20 cellular contexts compared by ENCODE assay signal in the genomic region with DNA sequence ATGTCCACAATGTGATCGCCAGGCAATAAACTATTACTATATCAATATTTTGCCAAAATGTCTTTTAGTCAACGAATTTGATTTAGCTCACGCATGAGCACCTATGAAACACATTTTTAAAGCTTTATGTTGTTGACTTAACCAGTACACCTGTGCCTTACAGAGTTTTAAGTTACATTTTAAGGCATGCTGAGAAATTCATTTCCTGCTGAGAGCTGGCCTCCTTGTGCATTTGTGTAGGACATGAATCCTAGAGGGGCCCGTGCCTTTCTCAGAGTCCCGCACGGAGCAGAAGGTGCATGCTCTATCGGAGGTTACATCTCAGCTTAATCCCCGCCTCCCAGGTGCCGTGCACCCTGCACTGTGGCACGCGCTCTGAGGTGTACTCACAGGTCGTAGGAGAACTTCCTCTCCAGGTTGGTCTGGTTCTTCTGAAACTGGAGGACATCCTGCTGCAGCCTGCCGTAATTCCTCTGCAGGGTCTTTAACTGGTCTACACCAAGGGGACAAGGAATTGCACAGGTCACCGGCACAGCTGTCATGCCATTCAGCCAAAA. TPM values are rescaled to one million over a fixed set of nuclear protein-coding genes. Genes with fewer than 3 reads are reported as not detected.
DNase-seq lines count a peak whose midpoint lies in the region; ATAC-seq and TF ChIP-seq lines count a peak whose summit lies in the region.
"Had no signal": no experiment of that assay in that cellular context is flagged by ENCODE, and none has a peak within 500 bp of the region (broad histone marks: within the 10 kb centered on the region; RNA-seq: fewer than 3 reads in every experiment).

No MANE protein-coding gene starts in this region.

- no peak overlapping the region for H3K4me2 ChIP-seq in PC-3 (ENCODE audit: low read length)
- H3K4me2 ChIP-seq: A549 had no signal

- H3K4me3 ChIP-seq in PC-3 (ENCODE audit: low read length) (no peak overlapping the region), prostate gland (no peak overlapping the region)
- H3K4me3 ChIP-seq: A549, GM23248 had no signal

- no peaks in the 10 kb centered on the region for H3F3A ChIP-seq in PC-3 (ENCODE audit: low read length, unreplicated experiment)

- WGBS in prostate gland: 41% methylated on average over 14 of the region's 14 CpGs

- POLR2A ChIA-PET in PC-3 (lab: Charles Lee; ENCODE audit: unreplicated experiment): no interaction called here

- intact Hi-C loops in PC-3 (cut with micrococcal nuclease) (loop anchor here (5.0 kb wide), 1 partner anchor 51 kb away; the partner anchor contains the start of gene GOLM1), left colon (cut with DNase I, micrococcal nuclease) (no loop called here), prostate gland (cut with DNase I) (no loop called here)

- BruUV-seq in PC-3 (replicated peaks; lab: Mats Ljungman, UMichigan): no TSS peak

- no peak overlapping the region for H3K9ac ChIP-seq in PC-3 (ENCODE audit: low read length)
- H3K9ac ChIP-seq: GM23248 had no signal

- H3K36me3 ChIP-seq in PC-3 (ENCODE audit: low read depth, low read length) (no peaks in the 10 kb centered on the region), prostate gland (no peaks in the 10 kb centered on the region)

- TF ChIP-seq POLR2A in prostate gland (IDR thresholded peaks at IDR 0.05): no peak

- H3K9me2 ChIP-seq in PC-3 (replicated peaks; ENCODE audit: low read length): no peaks in the 10 kb centered on the region

- H3K4me1 ChIP-seq in PC-3 (ENCODE audit: insufficient read depth, low read length): peaks cover 11% of the 10 kb centered on the region; the same call in 1 of the 2 replicates
- H3K4me1 ChIP-seq in prostate gland (replicated peaks): peaks cover 7% of the 10 kb centered on the region
- H3K4me1 ChIP-seq: A549, BE2C had no signal

- CTCF ChIA-PET in PC-3 (lab: Charles Lee): interaction anchor here (0.5 kb wide), 1 partner anchor 348 kb away, joined by 4 read pairs; no protein-coding TSS in a partner anchor

- no peak for TF ChIP-seq CTCF in C4-2B (conservative IDR thresholded peaks at IDR 0.05)
- no peak for TF ChIP-seq CTCF in PC-3 (conservative IDR thresholded peaks at IDR 0.05; ENCODE audit: low read depth, low read length)
- no peak for TF ChIP-seq CTCF in prostate gland (IDR thresholded peaks at IDR 0.05)

- no peaks in the 10 kb centered on the region for H4K20me1 ChIP-seq in PC-3 (ENCODE audit: low read length)

- ATAC-seq in PC-3 (peak; percentile 75), left colon (peak; percentile 81)
- ATAC-seq: HCT116 had no signal

- H2AFZ ChIP-seq in PC-3 (ENCODE audit: low read length): no peak overlapping the region
- H2AFZ ChIP-seq: GM23248 had no signal

- H3K27ac ChIP-seq in C4-2B: peak overlapping the region; percentile 80
- H3K27ac ChIP-seq in PC-3 (ENCODE audit: low read length): peak overlapping the region; percentile 50
- peak overlapping the region; percentile 5 to 14 for H3K27ac ChIP-seq in prostate gland
- H3K27ac ChIP-seq: A549, GM23248 had no signal

- H3K27me3 ChIP-seq in PC-3 (ENCODE audit: low read length) (no peaks in the 10 kb centered on the region), prostate gland (replicated peaks; ENCODE audit: insufficient read depth) (no peaks in the 10 kb centered on the region)
- H3K27me3 ChIP-seq: BE2C had no signal

- no peaks in the 10 kb centered on the region for H3K79me2 ChIP-seq in PC-3 (ENCODE audit: low read length)

- DNase-seq in PC-3 (peak; percentile 7), left colon (peak; percentile 51 to 61), prostate gland (ENCODE audit: low spot score) (peak; percentile 20), GDM1 (lab: John Stamatoyannopoulos, UW) (no peak), GM19238 (ENCODE audit: insufficient read length, low spot score) (no peak)
- no peak for DNase-seq in activated T-cell treated with anti-CD3 and anti-CD28 coated beads, Interleukin-2, amount 50 U/mL, for 48 hours
- DNase-seq: BE2C; CD4-positive, CD25-positive, alpha-beta regulatory T cell; DMS79; GM23248; KG1; NCI-H1417; NCI-H1694 treated with DMSO at 0.1 percent for 48 hours; NCI-H2081 treated with DMSO at 0.1 percent for 48 hours; NCI-H2171 treated with DMSO at 0.1 percent for 48 hours; NCI-H526; Right ventricle myocardium superior had no signal

- H3K9me3 ChIP-seq in PC-3 (ENCODE audit: low read length) (no peaks in the 10 kb centered on the region), prostate gland (no peaks in the 10 kb centered on the region)
- H3K9me3 ChIP-seq: A549, BE2C had no signal

RNA-seq across cellular contexts. Expression of gene GOLM1, which starts 53.2 kb away (rescaled TPM):
- total RNA-seq in PC-3 (2014; rRNA removed): 55.8 and 56.2 TPM in 2 replicates
- 100 to 1,000 TPM; 324 to 443 TPM for total RNA-seq in left colon
- 100 to 1,000 TPM in 1 of 2 donors, 10 to 100 TPM in 1; 53.4 to 162 TPM for total RNA-seq in prostate gland

Comparison
In these comparisons a context has a peak if more than half of its experiments do, and no peak if none do; other contexts are left out.
1. H3K27ac ChIP-seq: peak in every context shown above with its lines; median percentile 80 in C4-2B; 50 in PC-3; 10 in prostate gland.
2. DNase-seq: peak in PC-3 (single experiment), left colon (2 of 2) and prostate gland (single experiment); none in GDM1 (single experiment), GM19238 (single experiment) and activated T-cell treated with anti-CD3 and anti-CD28 coated beads, Interleukin-2, amount 50 U/mL, for 48 hours (0 of 2).